Comparison of ENCODE assay signal across 14 cellular contexts in genomic region chr11:40274017-40274416, GRCh38.
A peak's percentile ranks its signal among the peaks of the same experiment; 100 is the strongest.
DNase-seq lines count a peak whose midpoint lies in the region; TF ChIP-seq lines count a peak whose summit lies in the region.
"Had no signal": no experiment of that assay in that cellular context is flagged by ENCODE, and none has a peak within 500 bp of the region (broad histone marks: within the 10 kb centered on the region; RNA-seq: fewer than 3 reads in every experiment).

No MANE protein-coding gene starts in this region.

- no peaks in the 10 kb centered on the region for H3K4me1 ChIP-seq in BE2C
- H3K4me1 ChIP-seq: sigmoid colon, suprapubic skin had no signal

- no peak overlapping the region for H3K4me3 ChIP-seq in BE2C (ENCODE audit: low read depth, low read length)
- H3K4me3 ChIP-seq: GM12878, sigmoid colon, suprapubic skin had no signal

- no peak overlapping the region for H3K27ac Mint-ChIP-seq in MCF 10A (ENCODE audit: low read depth, unreplicated experiment)
- H3K27ac Mint-ChIP-seq in mesothelial cell of epicardium: peak overlapping the region; percentile 95
- H3K27ac Mint-ChIP-seq: activated T-helper 2 cell treated with anti-CD3 and anti-CD28 coated beads, Interferon-gamma antibody, Interleukin-2, Interleukin-4, amounts not matched to agents 10 μg/mL and 5 μg/mL and 100 μg/mL, durations not matched to agents 14 hours and 24 hours and 36 hours; CD4-positive, alpha-beta T cell; dendritic cell treated with granulocyte-macrophage colony-stimulating factor and Interleukin-4, amounts not matched to agents 40 ng/mL and 50 ng/mL, for 4 days had no signal

- no peaks in the 10 kb centered on the region for H3K4me1 Mint-ChIP-seq in MCF 10A (ENCODE audit: insufficient read depth, unreplicated experiment)
- peaks cover 54% of the 10 kb centered on the region for H3K4me1 Mint-ChIP-seq in mesothelial cell of epicardium

- peak; percentile 84 for DNase-seq in M059J (ENCODE audit: low read depth)
- DNase-seq in MCF 10A (ENCODE audit: unreplicated experiment): peak; percentile 39
- DNase-seq in mesothelial cell of epicardium (ENCODE audit: low spot score in 2 of 2, unreplicated experiment in 2 of 2): peak in 1 of 2 experiments; percentile 40
- no peak for DNase-seq in NCI-H2171 treated with DMSO at 0.1 percent for 48 hours (lab: John Stamatoyannopoulos, UW)
- no peak for DNase-seq in NCI-H526 treated with DMSO at 0.1 percent for 48 hours (lab: John Stamatoyannopoulos, UW)
- DNase-seq in NCI-H774 (lab: John Stamatoyannopoulos, UW): no peak
- no peak for DNase-seq in BE2C
- DNase-seq: CD4-positive, alpha-beta T cell; SHP77 treated with DMSO at 0.1 percent for 48 hours; sigmoid colon had no signal

- CTCF ChIA-PET in MCF 10A (lab: Yijun Ruan, JAX): interaction anchor here (0.6 to 1.0 kb wide), 2 partner anchors 17 to 281 kb away, joined by 3 to 6 read pairs; no protein-coding TSS in a partner anchor

- H3K27me3 Mint-ChIP-seq in MCF 10A (ENCODE audit: insufficient read depth, unreplicated experiment): no peaks in the 10 kb centered on the region
- H3K27me3 Mint-ChIP-seq in mesothelial cell of epicardium (ENCODE audit: low read depth): peaks cover 30% of the 10 kb centered on the region
- H3K27me3 Mint-ChIP-seq: CD4-positive, alpha-beta T cell; dendritic cell treated with granulocyte-macrophage colony-stimulating factor and Interleukin-4, amounts not matched to agents 40 ng/mL and 50 ng/mL, for 4 days had no signal

- H3K27me3 ChIP-seq in BE2C: no peaks in the 10 kb centered on the region
- H3K27me3 ChIP-seq: sigmoid colon, suprapubic skin had no signal

- no peaks in the 10 kb centered on the region for H3K9me3 ChIP-seq in BE2C
- H3K9me3 ChIP-seq: sigmoid colon, suprapubic skin had no signal

- POLR2A ChIA-PET in MCF 10A (lab: Yijun Ruan, JAX): no interaction called here

- no peak overlapping the region for H3K4me3 Mint-ChIP-seq in MCF 10A (ENCODE audit: unreplicated experiment)
- H3K4me3 Mint-ChIP-seq in mesothelial cell of epicardium: peak overlapping the region; percentile 28
- H3K4me3 Mint-ChIP-seq: CD4-positive, alpha-beta T cell; dendritic cell treated with granulocyte-macrophage colony-stimulating factor and Interleukin-4, amounts not matched to agents 40 ng/mL and 50 ng/mL, for 4 days had no signal

- no TSS peak for BruUV-seq in MCF 10A (replicated peaks; lab: Mats Ljungman, UMichigan)

- intact Hi-C loops in MCF 10A (cut with micrococcal nuclease): no loop called here

- H3K9me3 Mint-ChIP-seq in MCF 10A (ENCODE audit: unreplicated experiment): no peaks in the 10 kb centered on the region
- no peaks in the 10 kb centered on the region for H3K9me3 Mint-ChIP-seq in mesothelial cell of epicardium

- H3K36me3 Mint-ChIP-seq in MCF 10A (ENCODE audit: insufficient read depth, unreplicated experiment): no peaks in the 10 kb centered on the region
- H3K36me3 Mint-ChIP-seq in mesothelial cell of epicardium: no peaks in the 10 kb centered on the region

- no peak for TF ChIP-seq CTCF in MCF 10A (IDR thresholded peaks at IDR 0.05; ENCODE audit: unreplicated experiment)
- no peak for TF ChIP-seq CTCF in mesothelial cell of epicardium (IDR thresholded peaks at IDR 0.05; ENCODE audit: unreplicated experiment)
- TF ChIP-seq CTCF in BE2C (IDR thresholded peaks at IDR 0.05; ENCODE audit: low read depth, low read length): no peak

- H3K36me3 ChIP-seq in BE2C: no peaks in the 10 kb centered on the region
- H3K36me3 ChIP-seq: sigmoid colon, suprapubic skin had no signal

Comparison
In these comparisons a context has a peak if more than half of its experiments do, and no peak if none do; other contexts are left out.
1. DNase-seq: peak in M059J (single experiment) and MCF 10A (single experiment); none in NCI-H2171 treated with DMSO at 0.1 percent for 48 hours (single experiment), NCI-H526 treated with DMSO at 0.1 percent for 48 hours (single experiment), NCI-H774 (single experiment) and BE2C (single experiment).